Comparison of ENCODE assay signal across 17 cellular contexts in genomic region chr4:139324620-139325019, GRCh38. TPM values are rescaled to one million over a fixed set of nuclear protein-coding genes. Genes with fewer than 3 reads are reported as not detected.
"Had no signal": no experiment of that assay in that cellular context is flagged by ENCODE, and none has a peak within 500 bp of the region (broad histone marks: within the 10 kb centered on the region; RNA-seq: fewer than 3 reads in every experiment).

No MANE protein-coding gene starts in this region.

- H3K27me3 ChIP-seq: gastrocnemius medialis, left lung, right atrium auricular region had no signal

- H3K27me3 Mint-ChIP-seq: activated naive CD8-positive, alpha-beta T cell; stimulated activated naive CD8-positive, alpha-beta T cell treated with anti-CD3 and anti-CD28 coated beads, Interleukin-15, amount 100 ng/mL, for 72 hours; T-cell; type B pancreatic cell had no signal

- DNase-seq: amygdala; gastrocnemius medialis; head of caudate nucleus; left lung; midbrain; occipital lobe; posterior cingulate gyrus; stimulated activated CD4-positive, alpha-beta T cell treated with anti-CD3 and anti-CD28 coated beads, Interleukin-2, amount 100 ng/mL, for 24 hours; stimulated activated naive CD8-positive, alpha-beta T cell treated with anti-CD3 and anti-CD28 coated beads, Interleukin-15, amount 100 ng/mL, for 72 hours; T-cell; T-helper 9 cell had no signal

- H3K27ac Mint-ChIP-seq: activated naive CD8-positive, alpha-beta T cell had no signal

- H3K27ac ChIP-seq: gastrocnemius medialis, left lung, right atrium auricular region had no signal

- H3K36me3 ChIP-seq: gastrocnemius medialis, right atrium auricular region had no signal

- H3K4me3 ChIP-seq: gastrocnemius medialis, left lung, right atrium auricular region had no signal

- H3K9me3 ChIP-seq: gastrocnemius medialis, left lung, right atrium auricular region had no signal

- ATAC-seq: activated CD4-positive, CD25-positive, alpha-beta regulatory T cell treated with anti-CD3 and anti-CD28 coated beads, Interleukin-2, amount 50 U/mL, for 24 hours; esophagus mucosa; gastrocnemius medialis; left lung; stimulated activated naive CD8-positive, alpha-beta T cell treated with anti-CD3 and anti-CD28 coated beads, Interleukin-15, amount 100 ng/mL, for 72 hours; T-cell had no signal

- H3K4me3 Mint-ChIP-seq: activated naive CD8-positive, alpha-beta T cell; stimulated activated naive CD8-positive, alpha-beta T cell treated with anti-CD3 and anti-CD28 coated beads, Interleukin-15, amount 100 ng/mL, for 72 hours; T-cell; type B pancreatic cell had no signal

RNA-seq across cellular contexts. Expression of gene MGARP, which starts 44.6 kb away (rescaled TPM):
- total RNA-seq: skeletal muscle tissue had no signal
